In genomic region chr16:78415669-78416068, GRCh38 we compare ENCODE assay signal across 28 cellular contexts.
"Had no signal": no experiment of that assay in that cellular context is flagged by ENCODE, and none has a peak within 500 bp of the region (broad histone marks: within the 10 kb centered on the region; RNA-seq: fewer than 3 reads in every experiment).

No MANE protein-coding gene starts in this region.

- H3K36me3 ChIP-seq: ascending aorta, breast epithelium, cardiac muscle cell, colonic mucosa, gastrocnemius medialis, heart left ventricle had no signal

- DNase-seq: activated CD4-positive, alpha-beta memory T cell treated with anti-CD3 and anti-CD28 coated beads, Interleukin-2, amount 10 ng/mL, durations not matched to agents 7 days and 5 days; activated CD4-positive, alpha-beta T cell treated with anti-CD3 and anti-CD28 coated beads for 1 hour; activated CD4-positive, alpha-beta T cell treated with anti-CD3 and anti-CD28 coated beads for 4 hours; activated CD4-positive, alpha-beta T cell treated with anti-CD3 and anti-CD28 coated beads, Interleukin-2, amount 10 ng/mL, durations not matched to agents 7 days and 5 days; activated CD4-positive, alpha-beta T cell treated with anti-CD3 and anti-CD28 coated beads, Interleukin-2, amount 50 U/mL, for 4 hours; activated CD8-positive, alpha-beta memory T cell treated with anti-CD3 and anti-CD28 coated beads, Interleukin-2, amount 50 U/mL, for 48 hours; activated gamma-delta T cell; activated naive CD4-positive, alpha-beta T cell; activated naive CD4-positive, alpha-beta T cell treated with anti-CD3 and anti-CD28 coated beads, Interleukin-2, amount 10 ng/mL, durations not matched to agents 7 days and 5 days; activated naive CD8-positive, alpha-beta T cell treated with anti-CD3 and anti-CD28 coated beads, Interleukin-2, amount 10 ng/mL, durations not matched to agents 7 days and 5 days; activated T-cell treated with anti-CD3 and anti-CD28 coated beads for 4 hours; activated T-cell treated with anti-CD3 and anti-CD28 coated beads, Interleukin-2, amount 50 U/mL, for 24 hours; activated T-cell treated with anti-CD3 and anti-CD28 coated beads, Interleukin-2, amount 50 U/mL, for 72 hours; central memory CD4-positive, alpha-beta T cell; cerebellar nuclear complex; colonic mucosa; effector CD8-positive, alpha-beta T cell; foreskin keratinocyte; gastrocnemius medialis; glutamatergic neuron; heart left ventricle; T-helper 2 cell had no signal

- H3K4me1 ChIP-seq: ascending aorta, breast epithelium, colonic mucosa, foreskin keratinocyte, gastrocnemius medialis, heart left ventricle had no signal

- H3K27ac ChIP-seq: ascending aorta, breast epithelium, cardiac muscle cell, colonic mucosa, foreskin keratinocyte, gastrocnemius medialis, heart left ventricle had no signal

- H3K27me3 Mint-ChIP-seq: activated CD4-positive, alpha-beta memory T cell treated with anti-CD3 and anti-CD28 coated beads, Interleukin-2, amount 10 ng/mL, durations not matched to agents 7 days and 5 days; activated CD4-positive, alpha-beta T cell treated with anti-CD3 and anti-CD28 coated beads, Interleukin-2, amount 10 ng/mL, durations not matched to agents 7 days and 5 days; activated naive CD4-positive, alpha-beta T cell treated with anti-CD3 and anti-CD28 coated beads, Interleukin-2, amount 10 ng/mL, durations not matched to agents 7 days and 5 days; activated naive CD8-positive, alpha-beta T cell treated with anti-CD3 and anti-CD28 coated beads, Interleukin-2, amount 10 ng/mL, durations not matched to agents 7 days and 5 days; activated T-cell treated with anti-CD3 and anti-CD28 coated beads, Interleukin-2, amount 50 U/mL, for 24 hours; brain had no signal

- H3K27me3 ChIP-seq: ascending aorta, breast epithelium, cardiac muscle cell, colonic mucosa, foreskin keratinocyte, gastrocnemius medialis, heart left ventricle had no signal

- H3K27ac Mint-ChIP-seq: activated CD4-positive, alpha-beta memory T cell treated with anti-CD3 and anti-CD28 coated beads, Interleukin-2, amount 10 ng/mL, durations not matched to agents 7 days and 5 days; activated CD4-positive, alpha-beta T cell treated with anti-CD3 and anti-CD28 coated beads, Interleukin-2, amount 10 ng/mL, durations not matched to agents 7 days and 5 days; activated naive CD4-positive, alpha-beta T cell treated with anti-CD3 and anti-CD28 coated beads, Interleukin-2, amount 10 ng/mL, durations not matched to agents 7 days and 5 days; activated naive CD4-positive, alpha-beta T cell treated with anti-CD3 and anti-CD28 coated beads, Interleukin-2, amount 50 U/mL, for 72 hours; activated naive CD8-positive, alpha-beta T cell treated with anti-CD3 and anti-CD28 coated beads, Interleukin-2, amount 10 ng/mL, durations not matched to agents 7 days and 5 days; activated T-cell treated with anti-CD3 and anti-CD28 coated beads, Interleukin-2, amount 50 U/mL, for 24 hours; activated T-cell treated with anti-CD3 and anti-CD28 coated beads, Interleukin-2, amount 50 U/mL, for 72 hours; brain had no signal

- H3K4me3 ChIP-seq: ascending aorta, breast epithelium, cardiac muscle cell, colonic mucosa, gastrocnemius medialis, heart left ventricle had no signal

- ATAC-seq: activated naive CD4-positive, alpha-beta T cell treated with anti-CD3 and anti-CD28 coated beads, Interleukin-2, amount 50 U/mL, for 72 hours; activated T-cell treated with anti-CD3 and anti-CD28 coated beads, Interleukin-2, amount 50 U/mL, for 72 hours; esophagus mucosa; foreskin keratinocyte; gastrocnemius medialis; heart left ventricle had no signal

- H3K36me3 Mint-ChIP-seq: activated naive CD4-positive, alpha-beta T cell treated with anti-CD3 and anti-CD28 coated beads, Interleukin-2, amount 10 ng/mL, durations not matched to agents 7 days and 5 days; brain had no signal

- H3K4me3 Mint-ChIP-seq: activated CD4-positive, alpha-beta memory T cell treated with anti-CD3 and anti-CD28 coated beads, Interleukin-2, amount 10 ng/mL, durations not matched to agents 7 days and 5 days; activated CD4-positive, alpha-beta T cell treated with anti-CD3 and anti-CD28 coated beads, Interleukin-2, amount 10 ng/mL, durations not matched to agents 7 days and 5 days; activated naive CD4-positive, alpha-beta T cell treated with anti-CD3 and anti-CD28 coated beads, Interleukin-2, amount 10 ng/mL, durations not matched to agents 7 days and 5 days; activated naive CD8-positive, alpha-beta T cell treated with anti-CD3 and anti-CD28 coated beads, Interleukin-2, amount 10 ng/mL, durations not matched to agents 7 days and 5 days; activated T-cell treated with anti-CD3 and anti-CD28 coated beads, Interleukin-2, amount 50 U/mL, for 24 hours; activated T-cell treated with anti-CD3 and anti-CD28 coated beads, Interleukin-2, amount 50 U/mL, for 72 hours; brain had no signal

- H3K9me3 ChIP-seq: colonic mucosa, gastrocnemius medialis had no signal

- H3K4me1 Mint-ChIP-seq: activated CD4-positive, alpha-beta memory T cell treated with anti-CD3 and anti-CD28 coated beads, Interleukin-2, amount 10 ng/mL, durations not matched to agents 7 days and 5 days; activated CD4-positive, alpha-beta T cell treated with anti-CD3 and anti-CD28 coated beads, Interleukin-2, amount 10 ng/mL, durations not matched to agents 7 days and 5 days; activated naive CD4-positive, alpha-beta T cell treated with anti-CD3 and anti-CD28 coated beads, Interleukin-2, amount 10 ng/mL, durations not matched to agents 7 days and 5 days; activated naive CD8-positive, alpha-beta T cell treated with anti-CD3 and anti-CD28 coated beads, Interleukin-2, amount 10 ng/mL, durations not matched to agents 7 days and 5 days; brain had no signal
